ENCODE assay signal across 28 cellular contexts in the genomic region with DNA sequence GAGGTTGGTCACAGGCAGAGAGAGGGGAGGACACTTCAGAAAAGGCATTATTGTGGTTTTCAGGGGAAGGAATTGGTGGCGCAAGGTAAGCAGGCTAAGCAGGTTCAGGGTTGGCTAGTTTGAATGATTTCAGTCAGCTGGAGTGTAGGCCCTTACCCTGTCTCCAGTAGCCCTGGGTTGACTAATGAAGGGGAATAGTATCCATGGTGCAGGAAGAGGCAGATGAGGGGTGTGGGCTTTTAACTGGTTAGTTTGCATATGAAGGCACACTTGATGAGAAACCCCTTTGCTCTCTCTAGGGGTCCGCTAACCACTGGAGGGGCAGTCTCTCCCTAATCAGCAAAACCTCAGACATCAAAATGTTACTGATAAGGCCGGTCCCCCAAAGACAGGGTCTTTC.
"Had no signal": no experiment of that assay in that cellular context is flagged by ENCODE, and none has a peak within 500 bp of the region (broad histone marks: within the 10 kb centered on the region; RNA-seq: fewer than 3 reads in every experiment).

No MANE protein-coding gene starts in this region.

- H3K9ac ChIP-seq: neural progenitor cell had no signal

- H3K27ac Mint-ChIP-seq: activated CD4-positive, alpha-beta memory T cell treated with anti-CD3 and anti-CD28 coated beads, Interleukin-2, amount 10 ng/mL, durations not matched to agents 7 days and 5 days; activated naive CD4-positive, alpha-beta T cell treated with anti-CD3 and anti-CD28 coated beads, Interleukin-2, amount 50 U/mL, for 24 hours; activated naive CD8-positive, alpha-beta T cell treated with anti-CD3 and anti-CD28 coated beads, Interleukin-2, amount 50 U/mL, for 24 hours; activated T-helper 2 cell treated with anti-CD3 and anti-CD28 coated beads, Interferon-gamma antibody, Interleukin-2, Interleukin-4, amounts not matched to agents 10 μg/mL and 5 μg/mL and 100 μg/mL, durations not matched to agents 14 hours and 24 hours and 36 hours; natural killer cell; neural progenitor cell; stimulated activated naive B cell treated with anti-CD40 and anti-IgM and Interleukin-4, amounts not matched to agents 10 μg/mL and 1 μg/mL and 100 μg/mL, for 72 hours; T-helper 1 cell treated with Interleukin-12 subunit alpha and Interleukin-12 subunit beta and Interleukin-4 antibody, amounts not matched to agents 30 μg/mL and 1 μg/mL, for 36 hours had no signal

- H3K27me3 Mint-ChIP-seq: activated CD4-positive, alpha-beta memory T cell treated with anti-CD3 and anti-CD28 coated beads, Interleukin-2, amount 10 ng/mL, durations not matched to agents 7 days and 5 days; activated naive CD4-positive, alpha-beta T cell treated with anti-CD3 and anti-CD28 coated beads, Interleukin-2, amount 50 U/mL, for 24 hours; activated naive CD8-positive, alpha-beta T cell treated with anti-CD3 and anti-CD28 coated beads, Interleukin-2, amount 50 U/mL, for 24 hours; stimulated activated naive B cell treated with anti-CD40 and anti-IgM and Interleukin-4, amounts not matched to agents 10 μg/mL and 1 μg/mL and 100 μg/mL, for 72 hours had no signal

- H3K27ac ChIP-seq: left lung, lower lobe of right lung, neural progenitor cell, stomach, thyroid gland, upper lobe of right lung, VCaP had no signal

- DNase-seq: activated CD4-positive, alpha-beta memory T cell treated with anti-CD3 and anti-CD28 coated beads, Interleukin-2, amount 10 ng/mL, durations not matched to agents 7 days and 5 days; activated CD4-positive, alpha-beta T cell treated with anti-CD3 and anti-CD28 coated beads for 48 hours; activated CD8-positive, alpha-beta memory T cell treated with anti-CD3 and anti-CD28 coated beads, Interleukin-2, amount 50 U/mL, for 48 hours; activated naive CD8-positive, alpha-beta T cell treated with anti-CD3 and anti-CD28 coated beads, Interleukin-2, amount 50 U/mL, for 24 hours; activated T-cell treated with anti-CD3 and anti-CD28 coated beads, Interleukin-2, amount 50 U/mL, for 48 hours; amygdala; foreskin fibroblast; hypothalamus; left lung; lower lobe of right lung; mesenchymal stem cell; natural killer cell; posterior cingulate gyrus; right cardiac atrium; stimulated activated CD4-positive, alpha-beta T cell treated with anti-CD3 and anti-CD28 coated beads, Interleukin-15, amount 100 ng/mL, for 24 hours; stimulated activated CD4-positive, alpha-beta T cell treated with anti-CD3 and anti-CD28 coated beads, Interleukin-2, amount 100 ng/mL, for 24 hours; stimulated activated naive B cell treated with anti-CD40 and anti-IgM and Interleukin-4, amounts not matched to agents 10 μg/mL and 1 μg/mL and 100 μg/mL, for 72 hours; stomach; T-helper 9 cell; thyroid gland; upper lobe of right lung had no signal

- H3K9me3 ChIP-seq: lower lobe of right lung, stomach, thyroid gland, upper lobe of right lung had no signal

- H3K4me1 ChIP-seq: left lung, lower lobe of right lung, neural progenitor cell, stomach, thyroid gland, upper lobe of right lung had no signal

- H3K4me3 Mint-ChIP-seq: activated CD4-positive, alpha-beta memory T cell treated with anti-CD3 and anti-CD28 coated beads, Interleukin-2, amount 10 ng/mL, durations not matched to agents 7 days and 5 days; activated naive CD4-positive, alpha-beta T cell treated with anti-CD3 and anti-CD28 coated beads, Interleukin-2, amount 50 U/mL, for 24 hours; activated naive CD8-positive, alpha-beta T cell treated with anti-CD3 and anti-CD28 coated beads, Interleukin-2, amount 50 U/mL, for 24 hours; natural killer cell; neural progenitor cell; stimulated activated naive B cell treated with anti-CD40 and anti-IgM and Interleukin-4, amounts not matched to agents 10 μg/mL and 1 μg/mL and 100 μg/mL, for 72 hours; T-helper 1 cell treated with Interleukin-12 subunit alpha and Interleukin-12 subunit beta and Interleukin-4 antibody, amounts not matched to agents 30 μg/mL and 1 μg/mL, for 36 hours had no signal

- H3K4me3 ChIP-seq: left lung, lower lobe of right lung, neural progenitor cell, stomach, thyroid gland, upper lobe of right lung had no signal

- H3K4me1 Mint-ChIP-seq: activated CD4-positive, alpha-beta memory T cell treated with anti-CD3 and anti-CD28 coated beads, Interleukin-2, amount 10 ng/mL, durations not matched to agents 7 days and 5 days; activated naive CD4-positive, alpha-beta T cell treated with anti-CD3 and anti-CD28 coated beads, Interleukin-2, amount 50 U/mL, for 24 hours; activated naive CD8-positive, alpha-beta T cell treated with anti-CD3 and anti-CD28 coated beads, Interleukin-2, amount 50 U/mL, for 24 hours; natural killer cell; stimulated activated naive B cell treated with anti-CD40 and anti-IgM and Interleukin-4, amounts not matched to agents 10 μg/mL and 1 μg/mL and 100 μg/mL, for 72 hours had no signal

- H3K27me3 ChIP-seq: left lung, neural progenitor cell, stomach, thyroid gland, upper lobe of right lung had no signal

- H3K9me3 Mint-ChIP-seq: activated CD4-positive, alpha-beta memory T cell treated with anti-CD3 and anti-CD28 coated beads, Interleukin-2, amount 10 ng/mL, durations not matched to agents 7 days and 5 days; activated naive CD8-positive, alpha-beta T cell treated with anti-CD3 and anti-CD28 coated beads, Interleukin-2, amount 50 U/mL, for 24 hours; activated T-helper 2 cell treated with anti-CD3 and anti-CD28 coated beads, Interferon-gamma antibody, Interleukin-2, Interleukin-4, amounts not matched to agents 10 μg/mL and 5 μg/mL and 100 μg/mL, durations not matched to agents 14 hours and 24 hours and 36 hours had no signal

- H3K36me3 ChIP-seq: left lung, lower lobe of right lung, neural progenitor cell, stomach, thyroid gland, upper lobe of right lung had no signal

- ATAC-seq: activated CD4-positive, CD25-positive, alpha-beta regulatory T cell treated with anti-CD3 and anti-CD28 coated beads, Interleukin-2, amount 50 U/mL, for 24 hours; activated naive CD8-positive, alpha-beta T cell treated with anti-CD3 and anti-CD28 coated beads, Interleukin-2, amount 50 U/mL, for 24 hours; esophagus mucosa; left lung; lower lobe of right lung; natural killer cell; right cardiac atrium; stimulated activated naive B cell treated with anti-CD40 and anti-IgM and Interleukin-4, amounts not matched to agents 10 μg/mL and 1 μg/mL and 100 μg/mL, for 72 hours; upper lobe of right lung had no signal

- H2AFZ ChIP-seq: neural progenitor cell had no signal

- H3K36me3 Mint-ChIP-seq: activated naive CD4-positive, alpha-beta T cell treated with anti-CD3 and anti-CD28 coated beads, Interleukin-2, amount 50 U/mL, for 24 hours; natural killer cell; neural progenitor cell; stimulated activated naive B cell treated with anti-CD40 and anti-IgM and Interleukin-4, amounts not matched to agents 10 μg/mL and 1 μg/mL and 100 μg/mL, for 72 hours had no signal

- H3K4me2 ChIP-seq: neural progenitor cell had no signal
